1 cellular context compared by ENCODE assay signal in the genomic region with DNA sequence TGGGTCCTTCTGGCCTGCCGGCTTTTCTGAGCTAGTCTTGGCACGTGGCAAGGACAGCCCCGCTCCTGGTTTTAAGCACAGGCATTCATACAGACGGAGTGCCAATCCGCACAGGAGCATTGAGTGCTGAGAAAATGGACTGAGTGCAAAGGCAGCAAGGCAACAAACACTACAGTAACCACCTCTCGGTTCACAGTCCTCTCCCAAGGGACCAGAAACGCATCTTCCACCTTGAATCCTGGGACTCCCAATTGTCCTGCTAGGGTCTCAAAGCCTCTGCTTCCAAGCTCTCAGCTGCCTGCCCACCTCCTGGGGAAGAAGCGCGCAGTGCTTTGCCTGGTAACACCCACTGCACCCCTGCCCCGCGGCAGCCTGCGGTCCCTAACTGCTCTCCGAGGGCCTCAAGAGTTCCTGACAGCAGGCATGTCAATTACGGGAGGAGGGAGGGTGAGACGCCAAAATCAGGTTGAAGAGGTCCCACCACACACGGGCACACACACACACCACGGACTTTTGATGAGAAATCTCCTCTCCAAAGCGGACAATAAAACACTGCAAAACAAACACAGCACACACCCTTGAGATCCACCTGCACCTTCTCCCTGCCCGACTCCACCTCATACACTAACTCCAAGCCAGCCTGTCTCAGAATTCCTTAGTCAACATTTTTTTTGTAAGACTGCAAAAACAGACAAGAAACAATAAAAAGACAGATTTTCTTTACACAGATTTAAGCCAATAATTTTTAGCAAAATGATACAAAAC.
TF ChIP-seq lines count a peak whose summit lies in the region.

No MANE protein-coding gene starts in this region.

TF ChIP-seq in IMR-90, 13 proteins besides CTCF, POLR2A, EP300 and RAD21:
- peak; percentile 41; the same call in 1 of the 2 replicates for TF ChIP-seq MAFK (IDR thresholded peaks at IDR 0.05; ENCODE audit: low read depth, low read length)
- TF ChIP-seq, protein P1, sequence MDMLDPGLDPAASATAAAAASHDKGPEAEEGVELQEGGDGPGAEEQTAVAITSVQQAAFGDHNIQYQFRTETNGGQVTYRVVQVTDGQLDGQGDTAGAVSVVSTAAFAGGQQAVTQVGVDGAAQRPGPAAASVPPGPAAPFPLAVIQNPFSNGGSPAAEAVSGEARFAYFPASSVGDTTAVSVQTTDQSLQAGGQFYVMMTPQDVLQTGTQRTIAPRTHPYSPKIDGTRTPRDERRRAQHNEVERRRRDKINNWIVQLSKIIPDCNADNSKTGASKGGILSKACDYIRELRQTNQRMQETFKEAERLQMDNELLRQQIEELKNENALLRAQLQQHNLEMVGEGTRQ (IDR thresholded peaks at IDR 0.05; ENCODE audit: low read depth, low read length) = no peak
